Comparison of ENCODE assay signal across 18 cellular contexts in genomic region chr14:83826838-83827237, GRCh38.
A peak's percentile ranks its signal among the peaks of the same experiment; 100 is the strongest.
DNase-seq lines count a peak whose midpoint lies in the region; ATAC-seq and TF ChIP-seq lines count a peak whose summit lies in the region.
"Had no signal": no experiment of that assay in that cellular context is flagged by ENCODE, and none has a peak within 500 bp of the region (broad histone marks: within the 10 kb centered on the region; RNA-seq: fewer than 3 reads in every experiment).

No MANE protein-coding gene starts in this region.

- H3K27ac Mint-ChIP-seq in MCF 10A (ENCODE audit: low read depth, unreplicated experiment), result peak overlapping the region; percentile 18

- H3K4me1 ChIP-seq in breast epithelium (no peaks in the 10 kb centered on the region), thoracic aorta (ENCODE audit: control insufficient read depth in 1 of 2, low read depth in 2 of 2) (peaks cover 0 to 6% of the 10 kb centered on the region in 2 donors)
- H3K4me1 ChIP-seq: testis had no signal

- DNase-seq in MCF 10A (ENCODE audit: unreplicated experiment) (peak; percentile 19), breast epithelium (ENCODE audit: low spot score in 2 of 2) (no peak), SHP77 (lab: John Stamatoyannopoulos, UW) (peak; percentile 44 to 48), fibroblast of the conjunctiva (ENCODE audit: low read depth) (peak; percentile 3), thoracic aorta (ENCODE audit: low spot score) (no peak), HK-2 (ENCODE audit: unreplicated experiment) (no peak)
- DNase-seq: 8988T; activated CD8-positive, alpha-beta memory T cell treated with anti-CD3 and anti-CD28 coated beads for 24 hours; activated effector memory CD4-positive, alpha-beta T cell treated with anti-CD3 and anti-CD28 coated beads, Interleukin-2, amount 50 U/mL, for 16 hours; body of pancreas; GF-D8; left ventricle myocardium superior; NCI-H524 treated with DMSO at 0.1 percent for 48 hours; testis had no signal

- no peaks in the 10 kb centered on the region for H3K36me3 Mint-ChIP-seq in MCF 10A (ENCODE audit: insufficient read depth, unreplicated experiment)

- CTCF ChIA-PET in MCF 10A (lab: Yijun Ruan, JAX), result interaction anchor here (0.6 kb wide), 1 partner anchor 645 kb away, joined by 3 read pairs; no protein-coding TSS in a partner anchor

- no peak overlapping the region for H3K27ac ChIP-seq in breast epithelium
- H3K27ac ChIP-seq in thoracic aorta, result no peak overlapping the region
- H3K27ac ChIP-seq: body of pancreas, hepatocyte, testis had no signal

- no TSS peak for BruUV-seq in MCF 10A (replicated peaks; lab: Mats Ljungman, UMichigan)

- ATAC-seq in thoracic aorta (ENCODE audit: insufficient number of reproducible peaks, low FRiP score, low read depth) (no peak), HG03196 (IDR thresholded peaks at IDR 0.05; ENCODE audit: unreplicated experiment) (no peak), GM21526 (IDR thresholded peaks at IDR 0.05; ENCODE audit: low FRiP score, unreplicated experiment) (no peak)
- ATAC-seq: body of pancreas, left ventricle myocardium superior had no signal

- POLR2A ChIA-PET in MCF 10A (lab: Yijun Ruan, JAX), result no interaction called here

- no peaks in the 10 kb centered on the region for H3K27me3 ChIP-seq in breast epithelium
- no peaks in the 10 kb centered on the region for H3K27me3 ChIP-seq in thoracic aorta (replicated peaks; ENCODE audit: insufficient read depth)
- H3K27me3 ChIP-seq: body of pancreas, hepatocyte, testis had no signal

- TF ChIP-seq CTCF in MCF 10A (IDR thresholded peaks at IDR 0.05; ENCODE audit: unreplicated experiment) (no peak), breast epithelium (IDR thresholded peaks at IDR 0.05) (no peak), thoracic aorta (IDR thresholded peaks at IDR 0.05) (no peak)

- intact Hi-C loops in MCF 10A (cut with micrococcal nuclease) (no loop called here), breast epithelium (cut with DNase I; ENCODE audit: low total_unique reads) (loop anchor here (5.0 kb wide), 1 partner anchor 1595 kb away; no protein-coding TSS in a partner anchor)

- peaks cover 6% of the 10 kb centered on the region for H3K4me1 Mint-ChIP-seq in MCF 10A (ENCODE audit: insufficient read depth, unreplicated experiment)

- H3K4me3 ChIP-seq in breast epithelium (peak overlapping the region in 1 of 3 donors; percentile 16), thoracic aorta (peak overlapping the region; percentile 55)
- H3K4me3 ChIP-seq: body of pancreas, hepatocyte, smooth muscle cell, testis had no signal

- no peaks in the 10 kb centered on the region for H3K9me3 Mint-ChIP-seq in MCF 10A (ENCODE audit: unreplicated experiment)

- no peak for TF ChIP-seq POLR2A in breast epithelium (IDR thresholded peaks at IDR 0.05)

- no peaks in the 10 kb centered on the region for H3K9me3 ChIP-seq in breast epithelium
- H3K9me3 ChIP-seq in thoracic aorta, result no peaks in the 10 kb centered on the region
- H3K9me3 ChIP-seq: body of pancreas, testis had no signal

- H3K4me3 Mint-ChIP-seq in MCF 10A (ENCODE audit: unreplicated experiment), result peak overlapping the region; percentile 27

- no peaks in the 10 kb centered on the region for H3K36me3 ChIP-seq in breast epithelium
- no peaks in the 10 kb centered on the region for H3K36me3 ChIP-seq in thoracic aorta

- H3K27me3 Mint-ChIP-seq in MCF 10A (ENCODE audit: insufficient read depth, unreplicated experiment), result no peaks in the 10 kb centered on the region

Comparison
In these comparisons a context has a peak if more than half of its experiments do, and no peak if none do; other contexts are left out.
1. DNase-seq: peak in MCF 10A (single experiment), SHP77 (2 of 2) and fibroblast of the conjunctiva (single experiment); none in breast epithelium (0 of 2), thoracic aorta (single experiment) and HK-2 (single experiment).